ENCODE assay signal across 17 cellular contexts in genomic region chr1:59928996-59929395, GRCh38. TPM values are rescaled to one million over a fixed set of nuclear protein-coding genes. Genes with fewer than 3 reads are reported as not detected.
DNase-seq lines count a peak whose midpoint lies in the region; ATAC-seq and TF ChIP-seq lines count a peak whose summit lies in the region.
"Had no signal": no experiment of that assay in that cellular context is flagged by ENCODE, and none has a peak within 500 bp of the region (broad histone marks: within the 10 kb centered on the region; RNA-seq: fewer than 3 reads in every experiment).

No MANE protein-coding gene starts in this region.

- H3K36me3 ChIP-seq in MM.1S (replicated peaks; ENCODE audit: insufficient read depth, low read length) (no peaks in the 10 kb centered on the region), SK-N-MC (ENCODE audit: insufficient read depth, low read length) (no peaks in the 10 kb centered on the region)

- ATAC-seq in GM18870 (IDR thresholded peaks at IDR 0.05; ENCODE audit: unreplicated experiment) = peak; percentile 46
- ATAC-seq in foreskin keratinocyte = peak; percentile 40
- ATAC-seq in left cardiac atrium = no peak
- no peak for ATAC-seq in left colon
- ATAC-seq: CD8-positive, alpha-beta T cell; HCT116 had no signal

- H3K9ac ChIP-seq in MM.1S (ENCODE audit: low read length) = no peak overlapping the region; the same call in 1 of the 2 replicates
- no peak overlapping the region for H3K9ac ChIP-seq in SK-N-MC (ENCODE audit: insufficient read length)
- H3K9ac ChIP-seq: GM23248 had no signal

- no peaks in the 10 kb centered on the region for H3K27me3 ChIP-seq in MM.1S (replicated peaks; ENCODE audit: insufficient read depth, low read length)
- peaks cover 57% of the 10 kb centered on the region for H3K27me3 ChIP-seq in foreskin keratinocyte

- H3K9me3 ChIP-seq in MM.1S (replicated peaks; ENCODE audit: insufficient read depth, low read length) (no peaks in the 10 kb centered on the region), SK-N-MC (ENCODE audit: low read depth, low read length) (peaks cover 4% of the 10 kb centered on the region; the same call in 1 of the 2 replicates)

- H3K79me2 ChIP-seq in MM.1S (ENCODE audit: low read length) = no peaks in the 10 kb centered on the region

- no peak for TF ChIP-seq CTCF in MM.1S (IDR thresholded peaks at IDR 0.05; ENCODE audit: low read length)
- no peak for TF ChIP-seq CTCF in foreskin keratinocyte (conservative IDR thresholded peaks at IDR 0.05)

- peak overlapping the region; percentile 42; the same call in 1 of the 2 replicates for H3K4me2 ChIP-seq in MM.1S (ENCODE audit: low read depth, low read length)

- peak; percentile 34 for DNase-seq in MM.1S
- DNase-seq in SK-N-MC (ENCODE audit: low read depth, low spot score) = peak; percentile 18
- DNase-seq in foreskin keratinocyte = peak in 1 of 2 donors; percentile 17
- no peak for DNase-seq in left cardiac atrium
- no peak for DNase-seq in left colon
- DNase-seq in NCI-H748 treated with DMSO at 0.1 percent for 48 hours (lab: John Stamatoyannopoulos, UW) = no peak
- DNase-seq: CD8-positive, alpha-beta T cell; COR-L47; DMS153; DMS79 treated with DMSO at 0.1 percent for 48 hours; EL; GM23248; IMR-90 had no signal

- no peak overlapping the region for H3K4me3 ChIP-seq in MM.1S (ENCODE audit: low read length)
- H3K4me3 ChIP-seq in SK-N-MC = peak overlapping the region; percentile 39; the same call in 1 of the 2 replicates
- H3K4me3 ChIP-seq: GM23248 had no signal

- H2AFZ ChIP-seq in MM.1S (ENCODE audit: low read length) = 0 out of 2 replicates have a peak overlapping the region, but pooled peaks have one; percentile 19
- H2AFZ ChIP-seq: GM23248 had no signal

- H3K4me1 ChIP-seq in MM.1S (ENCODE audit: low read length) (peaks cover 31% of the 10 kb centered on the region), foreskin keratinocyte (no peaks in the 10 kb centered on the region)

- H4K20me1 ChIP-seq in MM.1S (ENCODE audit: insufficient read depth, low read length) = no peaks in the 10 kb centered on the region

- H3K27ac ChIP-seq in MM.1S (ENCODE audit: low read length) (peak overlapping the region; percentile 19; the same call in 1 of the 2 replicates), SK-N-MC (no peak overlapping the region), foreskin keratinocyte (no peak overlapping the region)
- H3K27ac ChIP-seq: GM23248 had no signal

- peaks cover 11% of the 10 kb centered on the region for H3F3A ChIP-seq in MM.1S (ENCODE audit: insufficient read depth, low read length)

- intact Hi-C loops in left cardiac atrium (cut with DNase I) = no loop called here
- intact Hi-C loops in left colon (cut with DNase I, micrococcal nuclease) = no loop called here

- no peaks in the 10 kb centered on the region for H3K9me2 ChIP-seq in MM.1S (replicated peaks; ENCODE audit: insufficient read depth, low read length)

RNA-seq across cellular contexts. Expression of gene CYP2J2, which starts 2.4 kb away (rescaled TPM):
- total RNA-seq in foreskin keratinocyte (8.2 and 8.5 TPM in 2 replicates), left cardiac atrium (100 to 1,000 TPM in 1 of 2 donors, 10 to 100 TPM in 1; 63.9 to 116 TPM), left colon (10 to 100 TPM; 31.1 to 61.6 TPM)
- 5.9 and 6.9 TPM in 2 replicates for polyA plus RNA-seq in foreskin keratinocyte
- total RNA-seq: GM23248, HT-29 had no signal
- polyA plus RNA-seq: CD14-positive monocyte, GM23248, IMR-90 had no signal

Comparison
In these comparisons a context has a peak if more than half of its experiments do, and no peak if none do; other contexts are left out.
1. ATAC-seq: peak in GM18870 (single experiment) and foreskin keratinocyte (single experiment); none in left cardiac atrium (0 of 2) and left colon (single experiment).
2. DNase-seq: peak in MM.1S (single experiment) and SK-N-MC (single experiment); none in left cardiac atrium (single experiment), left colon (0 of 2) and NCI-H748 treated with DMSO at 0.1 percent for 48 hours (single experiment).